29 cellular contexts compared by ENCODE assay signal in genomic region chr14:30786701-30787100, GRCh38.
"Had no signal": no experiment of that assay in that cellular context is flagged by ENCODE, and none has a peak within 500 bp of the region (broad histone marks: within the 10 kb centered on the region; RNA-seq: fewer than 3 reads in every experiment).

No MANE protein-coding gene starts in this region.

- H3K4me3 Mint-ChIP-seq: natural killer cell treated with Interleukin-12 subunit alpha and Interleukin-12 subunit beta and Interleukin-15 and Interleukin-18, amount 100 ng/mL, for 72 hours; nephron progenitor cell; neural crest cell; stimulated activated effector memory CD8-positive, alpha-beta T cell treated with anti-CD3 and anti-CD28 coated beads, Interleukin-12 subunit alpha, Interleukin-12 subunit beta, amount 100 ng/mL, for 72 hours; stimulated activated naive B cell treated with anti-CD40 and anti-IgM and Interleukin-4, amounts not matched to agents 10 μg/mL and 1 μg/mL and 100 μg/mL, for 72 hours; stimulated activated naive CD8-positive, alpha-beta T cell treated with anti-CD3 and anti-CD28 coated beads, Interleukin-15, Interleukin-2, amounts not matched to agents 100 ng/mL and 50 ng/mL, for 24 hours had no signal

- DNase-seq: nephron progenitor cell; occipital lobe; ovary; posterior cingulate gyrus; psoas muscle; right cardiac atrium; right lobe of liver; sigmoid colon; small intestine; stimulated activated CD4-positive, alpha-beta T cell treated with anti-CD3 and anti-CD28 coated beads, Interleukin-15, amount 100 ng/mL, for 24 hours; stimulated activated CD4-positive, alpha-beta T cell treated with anti-CD3 and anti-CD28 coated beads, Interleukin-2, amount 100 ng/mL, for 24 hours; stimulated activated CD4-positive, alpha-beta T cell treated with anti-CD3 and anti-CD28 coated beads, Interleukin-2, amount 100 ng/mL, for 48 hours; stimulated activated CD4-positive, alpha-beta T cell treated with anti-CD3 and anti-CD28 coated beads, Interleukin-4, amount 100 ng/mL, for 24 hours; stimulated activated naive B cell treated with anti-CD40 and anti-IgM and Interleukin-4, amounts not matched to agents 10 μg/mL and 1 μg/mL and 100 μg/mL, for 72 hours; stimulated activated naive CD4-positive, alpha-beta T cell treated with Interleukin-2 at 50 U/mL for 16 hours; stomach; thyroid gland; trophoblast cell; upper lobe of left lung had no signal

- H3K27ac ChIP-seq: ovary, parathyroid adenoma, psoas muscle, right lobe of liver, sigmoid colon, stomach, thoracic aorta, thyroid gland, tibial nerve, upper lobe of left lung, vagina had no signal

- H3K27ac Mint-ChIP-seq: natural killer cell treated with Interleukin-12 subunit alpha and Interleukin-12 subunit beta and Interleukin-15 and Interleukin-18, amount 100 ng/mL, for 72 hours; nephron progenitor cell; progenitor cell of endocrine pancreas; stimulated activated effector memory CD8-positive, alpha-beta T cell treated with anti-CD3 and anti-CD28 coated beads, Interleukin-12 subunit alpha, Interleukin-12 subunit beta, amount 100 ng/mL, for 72 hours; stimulated activated naive B cell treated with anti-CD40 and anti-IgM and Interleukin-4, amounts not matched to agents 10 μg/mL and 1 μg/mL and 100 μg/mL, for 72 hours; stimulated activated naive CD8-positive, alpha-beta T cell treated with anti-CD3 and anti-CD28 coated beads, Interleukin-15, Interleukin-2, amounts not matched to agents 100 ng/mL and 50 ng/mL, for 24 hours had no signal

- H3K4me3 ChIP-seq: ovary, psoas muscle, right lobe of liver, sigmoid colon, stomach, thoracic aorta, thyroid gland, tibial nerve, upper lobe of left lung, vagina had no signal

- H2AFZ ChIP-seq: parathyroid adenoma had no signal

- H3K9me3 Mint-ChIP-seq: stimulated activated effector memory CD8-positive, alpha-beta T cell treated with anti-CD3 and anti-CD28 coated beads, Interleukin-12 subunit alpha, Interleukin-12 subunit beta, amount 100 ng/mL, for 72 hours had no signal

- FAIRE-seq: small intestine, urothelium cell line had no signal

- H3K79me2 ChIP-seq: parathyroid adenoma had no signal

- H3K36me3 ChIP-seq: ovary, right lobe of liver, sigmoid colon, stomach, thoracic aorta, thyroid gland, tibial nerve, upper lobe of left lung, vagina had no signal

- H3K36me3 Mint-ChIP-seq: stimulated activated effector memory CD8-positive, alpha-beta T cell treated with anti-CD3 and anti-CD28 coated beads, Interleukin-12 subunit alpha, Interleukin-12 subunit beta, amount 100 ng/mL, for 72 hours; stimulated activated naive B cell treated with anti-CD40 and anti-IgM and Interleukin-4, amounts not matched to agents 10 μg/mL and 1 μg/mL and 100 μg/mL, for 72 hours had no signal

- H3K4me1 ChIP-seq: parathyroid adenoma, psoas muscle, sigmoid colon, stomach, thyroid gland, tibial nerve, upper lobe of left lung, vagina had no signal

- H3K27me3 ChIP-seq: ovary, right lobe of liver, sigmoid colon, stomach, thyroid gland, tibial nerve, upper lobe of left lung, vagina had no signal

- H3K9me3 ChIP-seq: ovary, psoas muscle, right lobe of liver, thoracic aorta, thyroid gland, upper lobe of left lung, vagina had no signal

- H3K9ac ChIP-seq: parathyroid adenoma had no signal

- ATAC-seq: natural killer cell treated with Interleukin-12 subunit alpha and Interleukin-12 subunit beta and Interleukin-15 and Interleukin-18, amount 100 ng/mL, for 72 hours; psoas muscle; right cardiac atrium; right lobe of liver; stimulated activated effector memory CD8-positive, alpha-beta T cell treated with anti-CD3 and anti-CD28 coated beads, Interleukin-12 subunit alpha, Interleukin-12 subunit beta, amount 100 ng/mL, for 72 hours; stimulated activated naive B cell treated with anti-CD40 and anti-IgM and Interleukin-4, amounts not matched to agents 10 μg/mL and 1 μg/mL and 100 μg/mL, for 72 hours had no signal

- H3K27me3 Mint-ChIP-seq: progenitor cell of endocrine pancreas had no signal

- H3K4me1 Mint-ChIP-seq: nephron progenitor cell; neural crest cell; stimulated activated effector memory CD8-positive, alpha-beta T cell treated with anti-CD3 and anti-CD28 coated beads, Interleukin-12 subunit alpha, Interleukin-12 subunit beta, amount 100 ng/mL, for 72 hours; stimulated activated naive B cell treated with anti-CD40 and anti-IgM and Interleukin-4, amounts not matched to agents 10 μg/mL and 1 μg/mL and 100 μg/mL, for 72 hours had no signal
